ENCODE assay signal across 9 cellular contexts in the genomic region with DNA sequence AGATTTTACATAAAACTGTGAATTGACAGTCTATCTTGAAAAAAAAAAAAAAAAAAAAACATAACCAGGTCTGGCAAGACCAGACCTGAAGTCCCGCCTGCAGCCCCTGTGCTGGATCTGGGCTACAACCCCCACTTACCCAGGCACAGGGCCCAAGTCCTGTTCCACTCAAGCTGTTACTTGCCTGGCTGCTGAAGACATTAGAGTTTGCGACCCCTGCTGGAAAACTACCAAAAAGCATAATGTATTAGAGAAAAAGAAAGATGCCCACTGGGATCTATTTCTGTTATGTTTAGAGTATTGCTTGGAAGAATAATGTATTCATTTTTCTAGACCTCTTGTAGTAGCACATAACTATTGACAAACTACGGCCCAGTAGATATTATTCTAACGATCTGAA. TPM values are rescaled to one million over a fixed set of nuclear protein-coding genes. Genes with fewer than 3 reads are reported as not detected.
DNase-seq lines count a peak whose midpoint lies in the region; ATAC-seq, FAIRE-seq and TF ChIP-seq lines count a peak whose summit lies in the region.
"Had no signal": no experiment of that assay in that cellular context is flagged by ENCODE, and none has a peak within 500 bp of the region (broad histone marks: within the 10 kb centered on the region; RNA-seq: fewer than 3 reads in every experiment).

No MANE protein-coding gene starts in this region.

- no peaks in the 10 kb centered on the region for H3K79me2 ChIP-seq in GM12878 (ENCODE audit: control insufficient read depth, insufficient read depth, low read length)

- peaks cover 2 to 8% of the 10 kb centered on the region in 2 experiments for H3K27me3 ChIP-seq in GM12878 (replicated peaks in 1 of 2; ENCODE audit: control insufficient read depth in 2 of 2, insufficient read depth in 2 of 2, low read length in 1 of 2)

- TF ChIP-seq POLR2A in GM12878 (IDR thresholded peaks at IDR 0.05; ENCODE audit: low read depth, low read length), result no peak
- TF ChIP-seq POLR2A in lower leg skin (IDR thresholded peaks at IDR 0.05), result no peak

- H3K9ac ChIP-seq in GM12878 (ENCODE audit: control insufficient read depth, insufficient read depth, low read length), result no peak overlapping the region

- TF ChIP-seq RAD21 in GM12878 (IDR thresholded peaks at IDR 0.05; ENCODE audit: insufficient read depth, low read depth, low read length), result peak; percentile 75

- no peak overlapping the region for H3K27ac Mint-ChIP-seq in mesothelial cell of epicardium
- H3K27ac Mint-ChIP-seq: activated naive CD4-positive, alpha-beta T cell treated with anti-CD3 and anti-CD28 coated beads, Interleukin-2, amount 50 U/mL, for 24 hours had no signal

- FAIRE-seq in GM12878 (lab: Jason Lieb, UNC), result peak; percentile 56

- H3K4me3 ChIP-seq in GM12878, result no peak overlapping the region
- no peak overlapping the region for H3K4me3 ChIP-seq in lower leg skin (ENCODE audit: low read depth, poor library complexity, severe bottlenecking)

- no peaks in the 10 kb centered on the region for H3K36me3 ChIP-seq in GM12878 (ENCODE audit: control insufficient read depth in 2 of 2, insufficient read depth in 2 of 2, low read length in 1 of 2)

- TF ChIP-seq EP300 in GM12878 (IDR thresholded peaks at IDR 0.05; ENCODE audit: borderline replicate concordance in 1 of 2, control insufficient read depth in 1 of 2, low read depth in 2 of 2, low read length in 2 of 2), result no peak

- H3K27me3 Mint-ChIP-seq in mesothelial cell of epicardium (ENCODE audit: low read depth), result peaks cover 22% of the 10 kb centered on the region

- H3K4me1 Mint-ChIP-seq in mesothelial cell of epicardium, result peaks cover 53% of the 10 kb centered on the region

- H2AFZ ChIP-seq in GM12878 (ENCODE audit: control insufficient read depth, low read depth, low read length), result no peak overlapping the region

- H4K20me1 ChIP-seq in GM12878 (ENCODE audit: control insufficient read depth, insufficient read depth), result no peaks in the 10 kb centered on the region

- SMC1A ChIA-PET in GM12878 (lab: Charles Lee; ENCODE audit: uncharacterized antibody, unreplicated experiment), result interaction anchor here (0.7 to 2.5 kb wide), 12 partner anchors 12 to 1209 kb away, joined by 3 to 27 read pairs (median 3); no protein-coding TSS in a partner anchor

- POLR2A ChIA-PET in GM12878 (lab: Charles Lee), result no interaction called here

- CTCF ChIA-PET in GM12878 (lab: Yijun Ruan, JAX), result interaction anchor here (0.6 to 2.4 kb wide), 24 partner anchors 9 to 1301 kb away, joined by 3 to 24 read pairs (median 4); no protein-coding TSS in a partner anchor

- H3K9me3 Mint-ChIP-seq in mesothelial cell of epicardium, result no peaks in the 10 kb centered on the region
- H3K9me3 Mint-ChIP-seq: activated naive CD4-positive, alpha-beta T cell treated with anti-CD3 and anti-CD28 coated beads, Interleukin-2, amount 50 U/mL, for 24 hours had no signal

- H3K4me3 Mint-ChIP-seq in mesothelial cell of epicardium, result no peak overlapping the region
- H3K4me3 Mint-ChIP-seq: activated naive CD4-positive, alpha-beta T cell treated with anti-CD3 and anti-CD28 coated beads, Interleukin-2, amount 50 U/mL, for 24 hours had no signal

- TF ChIP-seq CTCF in GM12873 (IDR thresholded peaks at IDR 0.05; ENCODE audit: insufficient read depth, low read depth, low read length, missing control alignments), result peak; percentile 67
- peak; percentile 37 to 66 (median 56) for TF ChIP-seq CTCF in GM12878 (IDR thresholded peaks at IDR 0.05 in 2 of 3, conservative IDR thresholded peaks at IDR 0.05 in 1 of 3; ENCODE audit: control insufficient read depth in 2 of 3, extremely low read depth in 1 of 3, insufficient read depth in 1 of 3, low read depth in 3 of 3, low read length in 3 of 3)
- peak; percentile 45 for TF ChIP-seq CTCF in mesothelial cell of epicardium (IDR thresholded peaks at IDR 0.05; ENCODE audit: unreplicated experiment)
- no peak for TF ChIP-seq CTCF in lower leg skin (IDR thresholded peaks at IDR 0.05)

- DNase-seq in AML-193 (lab: John Stamatoyannopoulos, UW) (peak; percentile 17 to 37), NAMALWA (ENCODE audit: low spot score) (peak; percentile 65), GM12878 (ENCODE audit: low read depth, low spot score) (no peak), mesothelial cell of epicardium (ENCODE audit: low spot score in 2 of 2, unreplicated experiment in 2 of 2) (no peak), amniotic stem cell (lab: John Stamatoyannopoulos, UW) (no peak), lower leg skin (ENCODE audit: low spot score in 2 of 2) (no peak)

- in situ Hi-C loops in GM12878 (cut with MboI), result loop anchor here (5.0 kb wide), 1 partner anchor 842 kb away; no protein-coding TSS in a partner anchor

- WGBS in GM12878 (ENCODE audit: insufficient coverage, insufficient replicate concordance, low lambda C conversion rate, missing lambda C conversion rate), result 45% methylated on average over 4 of the region's 4 CpGs
- WGBS in lower leg skin, 2 donors, result 48 to 50% methylated on average over 4 of the region's 4 CpGs

- H3K4me1 ChIP-seq in GM12878 (ENCODE audit: control insufficient read depth, insufficient read depth, low read length), result no peaks in the 10 kb centered on the region

- intact Hi-C loops in GM12878 (cut with micrococcal nuclease; ENCODE audit: unreplicated experiment), result loop anchor here (1.0 to 10.0 kb wide), 8 partner anchors 82 to 1267 kb away; a partner anchor contains a TSS
- intact Hi-C loops in lower leg skin (cut with DNase I; ENCODE audit: low total_unique reads), result no loop called here

- ATAC-seq in GM12878 (peak; percentile 62), GM19397 (IDR thresholded peaks at IDR 0.05; ENCODE audit: unreplicated experiment) (no peak)

- no peak overlapping the region for H3K4me2 ChIP-seq in GM12878 (ENCODE audit: control insufficient read depth, insufficient read depth)

- no peak overlapping the region for H3K27ac ChIP-seq in GM12878 (ENCODE audit: control insufficient read depth, insufficient read depth)

- H3K9me3 ChIP-seq in GM12878 (replicated peaks; ENCODE audit: control insufficient read depth, insufficient read depth, low read length), result no peaks in the 10 kb centered on the region

- peaks cover 1% of the 10 kb centered on the region for H3K36me3 Mint-ChIP-seq in mesothelial cell of epicardium
- H3K36me3 Mint-ChIP-seq: activated naive CD4-positive, alpha-beta T cell treated with anti-CD3 and anti-CD28 coated beads, Interleukin-2, amount 50 U/mL, for 24 hours had no signal

- RAD21 ChIA-PET in GM12878 (lab: Charles Lee; ENCODE audit: unreplicated experiment), result interaction anchor here (0.7 to 1.8 kb wide), 13 partner anchors 9 to 843 kb away, joined by 3 to 7 read pairs (median 3); no protein-coding TSS in a partner anchor

- no TSS peak for BruUV-seq in GM12878 (replicated peaks; lab: Mats Ljungman, UMichigan)

TF ChIP-seq in GM12878, 131 proteins besides CTCF, POLR2A, EP300 and RAD21:
- TF ChIP-seq SMC3 (IDR thresholded peaks at IDR 0.05; ENCODE audit: borderline replicate concordance, low read length) (peak; percentile 82; the same call in 1 of the 2 replicates), SUZ12 (IDR thresholded peaks at IDR 0.05; ENCODE audit: unreplicated experiment) (no peak)

RNA-seq across cellular contexts. Expression of a gene that starts 4.7 kb away (rescaled TPM):
- total RNA-seq in GM12878 (2013; cell fraction: nucleolus; rRNA removed), result not detected in 2 replicates
- total RNA-seq in GM12878 (2014; rRNA removed), result 0.11 and 0.34 TPM in 2 replicates
- total RNA-seq in GM12878 (2014; rRNA removed; fragmentation: Illumina TruSeq; extraction: Trizol), result 0.04 and 0.09 TPM in 2 replicates
- total RNA-seq in GM12878 (2021), result 0.18 and 0.80 TPM in 2 replicates
- polyA plus RNA-seq in GM12878 (2011; ENCODE audit: low read depth), result not detected
- polyA plus RNA-seq in GM12878 (2011; rRNA removed), result 0.42 and 0.65 TPM in 2 replicates
- 0.69 and 2.3 TPM in 2 replicates for polyA plus RNA-seq in GM12878 (2011; cell fraction: cytosol; rRNA removed)
- polyA plus RNA-seq in GM12878 (2011; cell fraction: nucleus; rRNA removed), result 2.6 and 3.2 TPM in 2 replicates
- 0.08 and 0.41 TPM in 2 replicates for polyA plus RNA-seq in GM12878 (2012)
- 0.02 and 0.03 TPM in 2 replicates for polyA plus RNA-seq in GM12878 (2014; fragmentation: Illumina TruSeq; extraction: Trizol)
- under 1 TPM; 0.03 to 0.05 TPM for polyA plus RNA-seq in GM12878 (2014; fragmentation: Nextera tagmentation; extraction: Ambion mirVana)
- polyA plus RNA-seq in GM12878 (2014; rRNA removed), result 0.12 and 0.22 TPM in 2 replicates
- polyA plus RNA-seq in GM12878 (2016; fragmentation: Nextera tagmentation; extraction: Ambion mirVana), result under 1 TPM; 0.15 to 0.35 TPM
- polyA minus RNA-seq in GM12878 (2011; rRNA and poly(A)+ RNA removed), result 0.80 and 1.0 TPM in 2 replicates
- 1.3 and 3.0 TPM in 2 replicates for polyA minus RNA-seq in GM12878 (2011; cell fraction: cytosol; rRNA and poly(A)+ RNA removed)
- polyA minus RNA-seq in GM12878 (2011; cell fraction: nucleus; rRNA and poly(A)+ RNA removed), result 0.73 and 2.4 TPM in 2 replicates
- 3.4 to 6.2 TPM (median 5.6 TPM) in 3 replicates for total RNA-seq in mesothelial cell of epicardium
- total RNA-seq in lower leg skin, result under 1 TPM in 3 of 4 donors, not detected in 1; 0.05 to 0.36 (median 0.21) TPM

Comparison
In these comparisons a context has a peak if more than half of its experiments do, and no peak if none do; other contexts are left out.
1. DNase-seq: peak in AML-193 (2 of 2) and NAMALWA (single experiment); none in GM12878 (single experiment), mesothelial cell of epicardium (0 of 2), amniotic stem cell (single experiment) and lower leg skin (0 of 2).
2. CTCF ChIP-seq: peak in GM12873 (single experiment), GM12878 (3 of 3) and mesothelial cell of epicardium (single experiment); none in lower leg skin (0 of 3).